In the genomic region with DNA sequence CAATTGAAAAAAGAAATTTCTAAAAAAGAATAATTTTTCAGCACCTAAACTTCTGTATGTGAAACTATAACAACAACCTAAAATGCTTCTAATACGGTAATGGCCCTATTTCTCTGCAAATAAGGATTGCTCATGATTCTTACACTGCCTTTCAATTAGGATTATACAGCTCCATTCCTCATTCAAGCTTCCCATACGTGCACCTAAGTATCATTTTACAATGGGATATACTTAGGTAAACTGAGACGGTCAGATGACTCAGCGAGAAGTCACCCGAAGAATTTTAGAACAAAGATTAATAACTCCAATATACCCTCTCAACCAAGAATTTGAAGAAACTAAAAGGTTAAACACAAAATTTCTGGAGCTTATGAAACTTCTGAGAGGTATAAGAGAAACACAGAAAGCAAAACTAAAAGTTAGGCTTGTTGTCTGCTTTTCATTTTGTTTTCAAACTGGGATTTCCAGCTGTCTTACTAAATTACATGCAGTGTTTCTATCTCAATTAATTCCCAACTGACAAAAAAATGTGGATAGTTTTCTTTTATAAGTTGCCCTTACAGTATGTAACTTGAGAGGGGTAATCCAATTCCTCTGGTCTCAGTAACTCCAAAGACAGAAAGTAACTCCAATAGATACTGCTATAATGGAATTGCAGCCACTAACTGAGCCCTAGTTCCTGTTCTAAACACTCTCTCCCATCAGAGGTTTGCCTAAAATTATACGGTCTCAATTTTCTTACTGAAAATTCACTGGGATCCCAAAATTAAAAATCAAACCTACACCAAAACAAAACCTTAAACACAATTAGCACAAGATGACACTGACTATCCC, we compare ENCODE assay signal across 8 cellular contexts. TPM values are rescaled to one million over a fixed set of nuclear protein-coding genes. Genes with fewer than 3 reads are reported as not detected.
DNase-seq lines count a peak whose midpoint lies in the region; ATAC-seq, FAIRE-seq and TF ChIP-seq lines count a peak whose summit lies in the region.
"Not testable (repeated sequence)": the region's sequence is repeated elsewhere in the genome, so short reads cannot be mapped to it uniquely, and the experiment has no call there.

No MANE protein-coding gene starts in this region.

- H3F3A ChIP-seq in PC-3 (ENCODE audit: low read length, unreplicated experiment); SK-N-SH (replicated peaks; ENCODE audit: insufficient read depth): not testable (repeated sequence)

- TF ChIP-seq CTCF in A549 (IDR thresholded peaks at IDR 0.05); KMS-11 (conservative IDR thresholded peaks at IDR 0.05; ENCODE audit: low read depth, low read length); PC-3 (conservative IDR thresholded peaks at IDR 0.05; ENCODE audit: low read depth, low read length); SK-N-SH (IDR thresholded peaks at IDR 0.05); GM12878 (IDR thresholded peaks at IDR 0.05 in 2 of 3, conservative IDR thresholded peaks at IDR 0.05 in 1 of 3; ENCODE audit: control insufficient read depth in 2 of 3, extremely low read depth in 1 of 3, insufficient read depth in 1 of 3, low read depth in 3 of 3, low read length in 3 of 3); osteoblast (IDR thresholded peaks at IDR 0.05; ENCODE audit: extremely low read depth, low read depth, low read length): not testable (repeated sequence)

- CTCF ChIA-PET in A549 (lab: Yijun Ruan, JAX); PC-3 (lab: Charles Lee); SK-N-SH (lab: Yijun Ruan, JAX); GM12878 (lab: Yijun Ruan, JAX): not testable (repeated sequence)

- intact Hi-C loops in PC-3 (cut with micrococcal nuclease); GM12878 (cut with micrococcal nuclease; ENCODE audit: unreplicated experiment); Right ventricle myocardium superior (cut with DNase I): not testable (repeated sequence)

- H3K4me1 ChIP-seq in A549; PC-3 (ENCODE audit: insufficient read depth, low read length); SK-N-SH (ENCODE audit: control insufficient read depth in 1 of 2, insufficient read depth in 2 of 2, low read depth in 1 of 2, low read length in 1 of 2); GM12878 (ENCODE audit: control insufficient read depth, insufficient read depth, low read length); osteoblast (ENCODE audit: insufficient read depth, low read length): not testable (repeated sequence)
- H3K4me1 ChIP-seq in KMS-11 (ENCODE audit: low read depth, poor library complexity, severe bottlenecking) = peaks cover 29% of the 10 kb centered on the region

- H3K27me3 ChIP-seq in KMS-11 (ENCODE audit: insufficient read depth, low read depth); PC-3 (ENCODE audit: low read length); SK-N-SH (ENCODE audit: insufficient read depth); GM12878 (replicated peaks in 1 of 2; ENCODE audit: control insufficient read depth in 2 of 2, insufficient read depth in 2 of 2, low read length in 1 of 2); osteoblast (ENCODE audit: insufficient read depth, low read length): not testable (repeated sequence)

- POLR2A ChIA-PET in A549 (lab: Yijun Ruan, JAX); PC-3 (lab: Charles Lee; ENCODE audit: unreplicated experiment); SK-N-SH (lab: Yijun Ruan, JAX); GM12878 (lab: Charles Lee): not testable (repeated sequence)

- WGBS in A549 (ENCODE audit: missing lambda C conversion rate) = 10% methylated on average over 6 of the region's 6 CpGs
- WGBS in SK-N-SH (ENCODE audit: low lambda C conversion rate) = 30% methylated on average over 6 of the region's 6 CpGs
- 56% methylated on average over 6 of the region's 6 CpGs for WGBS in GM12878 (ENCODE audit: insufficient coverage, insufficient replicate concordance, low lambda C conversion rate, missing lambda C conversion rate)

- not testable (repeated sequence) for H3K9ac ChIP-seq in KMS-11; GM12878 (ENCODE audit: control insufficient read depth, insufficient read depth, low read length)
- H3K9ac ChIP-seq in PC-3 (ENCODE audit: low read length) (0 out of 2 replicates have a peak overlapping the region, but pooled peaks have one; percentile 20), SK-N-SH (peak overlapping the region; percentile 28; the same call in 1 of the 2 replicates)

- H3K79me2 ChIP-seq in KMS-11 (ENCODE audit: insufficient read depth, low read depth) (peaks cover 42% of the 10 kb centered on the region; the same call in 1 of the 2 replicates), PC-3 (ENCODE audit: low read length) (peaks cover 35% of the 10 kb centered on the region), SK-N-SH (ENCODE audit: insufficient read depth) (peaks cover 25% of the 10 kb centered on the region), osteoblast (ENCODE audit: insufficient read depth, low read length) (peaks cover 20% of the 10 kb centered on the region)
- H3K79me2 ChIP-seq in GM12878 (ENCODE audit: control insufficient read depth, insufficient read depth, low read length) = not testable (repeated sequence)

- not testable (repeated sequence) for TF ChIP-seq POLR2A in A549 (IDR thresholded peaks at IDR 0.05; ENCODE audit: low read length); GM12878 (IDR thresholded peaks at IDR 0.05; ENCODE audit: low read depth, low read length)

- H3K4me2 ChIP-seq in A549 (peak overlapping the region; percentile 72), KMS-11 (peak overlapping the region; percentile 69), PC-3 (ENCODE audit: low read length) (peak overlapping the region; percentile 62), SK-N-SH (peak overlapping the region; percentile 44; the same call in 1 of the 2 replicates), GM12878 (ENCODE audit: control insufficient read depth, insufficient read depth) (peak overlapping the region; percentile 25; the same call in 1 of the 2 replicates), osteoblast (ENCODE audit: insufficient read depth, low read length) (peak overlapping the region; percentile 13)

- RAD21 ChIA-PET in GM12878 (lab: Charles Lee; ENCODE audit: unreplicated experiment) = not testable (repeated sequence)

- not testable (repeated sequence) for H3K36me3 ChIP-seq in KMS-11 (ENCODE audit: insufficient read depth); PC-3 (ENCODE audit: low read depth, low read length); SK-N-SH (replicated peaks in 1 of 2; ENCODE audit: control insufficient read depth in 1 of 2, insufficient read depth in 2 of 2, low read length in 1 of 2); GM12878 (ENCODE audit: control insufficient read depth in 2 of 2, insufficient read depth in 2 of 2, low read length in 1 of 2); osteoblast (ENCODE audit: insufficient read depth, low read length)

- not testable (repeated sequence) for H3K4me3 ChIP-seq in A549; KMS-11 (IDR thresholded peaks at IDR 0.05; ENCODE audit: insufficient read depth, low read depth, low read length); SK-N-SH (ENCODE audit: low read depth in 2 of 2, low read length in 1 of 2); GM12878; osteoblast (ENCODE audit: insufficient read depth, low read length)
- peak overlapping the region; percentile 43 for H3K4me3 ChIP-seq in PC-3 (ENCODE audit: low read length)

- H3K9me2 ChIP-seq in PC-3 (replicated peaks; ENCODE audit: low read length); SK-N-SH: not testable (repeated sequence)

- H3K27ac ChIP-seq in A549 = peak overlapping the region; percentile 47 to 56; a peak in 4 of 6 replicates
- peak overlapping the region; percentile 40; the same call in 1 of the 2 replicates for H3K27ac ChIP-seq in KMS-11
- H3K27ac ChIP-seq in PC-3 (ENCODE audit: low read length) = peak overlapping the region; percentile 62
- H3K27ac ChIP-seq in SK-N-SH (ENCODE audit: low read depth in 2 of 2, low read length in 1 of 2); GM12878 (ENCODE audit: control insufficient read depth, insufficient read depth); osteoblast (ENCODE audit: low read depth, low read length): not testable (repeated sequence)

- not testable (repeated sequence) for TF ChIP-seq RAD21 in A549 (conservative IDR thresholded peaks at IDR 0.05 in 1 of 2, IDR thresholded peaks at IDR 0.05 in 1 of 2); SK-N-SH (IDR thresholded peaks at IDR 0.05; ENCODE audit: low read length); GM12878 (IDR thresholded peaks at IDR 0.05; ENCODE audit: insufficient read depth, low read depth, low read length)

- H4K20me1 ChIP-seq in KMS-11 (ENCODE audit: insufficient read depth); PC-3 (ENCODE audit: low read length); SK-N-SH (ENCODE audit: insufficient read depth); GM12878 (ENCODE audit: control insufficient read depth, insufficient read depth); osteoblast (ENCODE audit: insufficient read depth, low read length): not testable (repeated sequence)

- not testable (repeated sequence) for BruUV-seq in PC-3 (replicated peaks; lab: Mats Ljungman, UMichigan); GM12878 (replicated peaks; lab: Mats Ljungman, UMichigan)

- ATAC-seq in A549 (peak; percentile 62 to 67; a peak in 4 of 6 replicates), GM19324 (IDR thresholded peaks at IDR 0.05; ENCODE audit: low FRiP score, unreplicated experiment) (peak; percentile 36), PC-3 (peak; percentile 87), GM12878 (peak; percentile 47; the same call in 2 of the 3 replicates), Right ventricle myocardium superior (ENCODE audit: poor library complexity) (peak; percentile 38)

- in situ Hi-C loops in GM12878 (cut with MboI) = not testable (repeated sequence)

- not testable (repeated sequence) for DNase-seq in A549 (ENCODE audit: low read depth in 1 of 2, low spot score in 1 of 2); SK-N-SH; GM12878 (ENCODE audit: low read depth, low spot score); Right ventricle myocardium superior; osteoblast (ENCODE audit: insufficient read length, low spot score, missing footprints)
- peak; percentile 17 for DNase-seq in PC-3

- H3K9me3 ChIP-seq in A549; PC-3 (ENCODE audit: low read length); SK-N-SH; GM12878 (replicated peaks; ENCODE audit: control insufficient read depth, insufficient read depth, low read length); osteoblast (ENCODE audit: low read depth, low read length): not testable (repeated sequence)

- TF ChIP-seq EP300 in A549 (IDR thresholded peaks at IDR 0.05); SK-N-SH (IDR thresholded peaks at IDR 0.05; ENCODE audit: borderline replicate concordance in 1 of 2, low read depth in 1 of 2, low read length in 1 of 2); GM12878 (IDR thresholded peaks at IDR 0.05; ENCODE audit: borderline replicate concordance in 1 of 2, control insufficient read depth in 1 of 2, low read depth in 2 of 2, low read length in 2 of 2): not testable (repeated sequence)

- not testable (repeated sequence) for FAIRE-seq in A549 (lab: Jason Lieb, UNC); GM12878 (lab: Jason Lieb, UNC)

- not testable (repeated sequence) for H2AFZ ChIP-seq in KMS-11 (ENCODE audit: low read depth); PC-3 (ENCODE audit: low read length); SK-N-SH (ENCODE audit: low read depth); GM12878 (ENCODE audit: control insufficient read depth, low read depth, low read length); osteoblast (ENCODE audit: low read length)

- SMC1A ChIA-PET in GM12878 (lab: Charles Lee; ENCODE audit: uncharacterized antibody, unreplicated experiment) = not testable (repeated sequence)

RNA-seq across cellular contexts. Expression of a gene that starts 10.7 kb away (rescaled TPM):
- 18.4 and 18.8 TPM in 2 replicates for polyA plus RNA-seq in A549 (2011; rRNA removed)
- polyA plus RNA-seq in A549 (2012; cell fraction: cytosol; rRNA removed) = 3.8 and 4.3 TPM in 2 replicates
- polyA plus RNA-seq in A549 (2012; cell fraction: nucleus; rRNA removed) = 4.0 and 6.1 TPM in 2 replicates
- 8.5 to 9.3 TPM (median 9.2 TPM) in 3 replicates for polyA plus RNA-seq in A549 (2017; fragmentation: RNase III; extraction: RNeasy Plus Mini Kit Qiagen cat#74134 plus additional on column Dnase treatment)
- polyA minus RNA-seq in A549 (2011; rRNA and poly(A)+ RNA removed) = 10.3 and 11.9 TPM in 2 replicates
- total RNA-seq in PC-3 (2014; rRNA removed) = 15.2 and 15.9 TPM in 2 replicates
- 4.8 and 6.1 TPM in 2 replicates for polyA plus RNA-seq in SK-N-SH (2012; rRNA removed)
- polyA plus RNA-seq in SK-N-SH (2012; cell fraction: cytosol; rRNA removed) = 5.0 and 5.2 TPM in 2 replicates
- 8.0 and 15.4 TPM in 2 replicates for polyA plus RNA-seq in SK-N-SH (2012; cell fraction: nucleus; rRNA removed)
- 61.1 and 64.9 TPM in 2 replicates for total RNA-seq in GM12878 (2013; cell fraction: nucleolus; rRNA removed)
- 13.0 and 13.8 TPM in 2 replicates for total RNA-seq in GM12878 (2014; rRNA removed)
- total RNA-seq in GM12878 (2014; rRNA removed; fragmentation: Illumina TruSeq; extraction: Trizol) = 15.3 and 16.3 TPM in 2 replicates
- total RNA-seq in GM12878 (2021) = 11.6 and 12.8 TPM in 2 replicates
- polyA plus RNA-seq in GM12878 (2011; ENCODE audit: low read depth) = 5.8 TPM
- polyA plus RNA-seq in GM12878 (2011; rRNA removed) = 22.0 and 24.8 TPM in 2 replicates
- 8.2 and 11.5 TPM in 2 replicates for polyA plus RNA-seq in GM12878 (2011; cell fraction: cytosol; rRNA removed)
- 16.0 and 18.2 TPM in 2 replicates for polyA plus RNA-seq in GM12878 (2011; cell fraction: nucleus; rRNA removed)
- polyA plus RNA-seq in GM12878 (2012) = 8.0 and 8.1 TPM in 2 replicates
- 15.5 and 18.3 TPM in 2 replicates for polyA plus RNA-seq in GM12878 (2014; fragmentation: Illumina TruSeq; extraction: Trizol)
- 1 to 10 TPM; 3.4 to 5.4 TPM for polyA plus RNA-seq in GM12878 (2014; fragmentation: Nextera tagmentation; extraction: Ambion mirVana)
- 10.3 and 11.0 TPM in 2 replicates for polyA plus RNA-seq in GM12878 (2014; rRNA removed)
- 10 to 100 TPM; 12.5 to 12.9 TPM for polyA plus RNA-seq in GM12878 (2016; fragmentation: Nextera tagmentation; extraction: Ambion mirVana)
- 11.4 and 19.3 TPM in 2 replicates for polyA minus RNA-seq in GM12878 (2011; rRNA and poly(A)+ RNA removed)
- 3.5 and 3.7 TPM in 2 replicates for polyA minus RNA-seq in GM12878 (2011; cell fraction: cytosol; rRNA and poly(A)+ RNA removed)
- polyA minus RNA-seq in GM12878 (2011; cell fraction: nucleus; rRNA and poly(A)+ RNA removed) = 5.3 and 11.2 TPM in 2 replicates
- 46.5 TPM for total RNA-seq in Right ventricle myocardium superior
- total RNA-seq in osteoblast = 23.2 and 25.6 TPM in 2 replicates

RNA-seq across cellular contexts. Expression of a gene that starts 10.8 kb away (rescaled TPM):
- polyA plus RNA-seq in A549 (2011; rRNA removed) = 58.3 and 65.0 TPM in 2 replicates
- polyA plus RNA-seq in A549 (2012; cell fraction: cytosol; rRNA removed) = 29.7 and 30.5 TPM in 2 replicates
- polyA plus RNA-seq in A549 (2012; cell fraction: nucleus; rRNA removed) = 21.2 and 28.0 TPM in 2 replicates
- 26.9 to 29.5 TPM (median 28.1 TPM) in 3 replicates for polyA plus RNA-seq in A549 (2017; fragmentation: RNase III; extraction: RNeasy Plus Mini Kit Qiagen cat#74134 plus additional on column Dnase treatment)
- 58.5 and 59.1 TPM in 2 replicates for polyA minus RNA-seq in A549 (2011; rRNA and poly(A)+ RNA removed)
- total RNA-seq in PC-3 (2014; rRNA removed) = 35.8 and 41.5 TPM in 2 replicates
- 34.1 and 40.9 TPM in 2 replicates for polyA plus RNA-seq in SK-N-SH (2012; rRNA removed)
- polyA plus RNA-seq in SK-N-SH (2012; cell fraction: cytosol; rRNA removed) = 32.1 and 36.1 TPM in 2 replicates
- 51.9 and 53.9 TPM in 2 replicates for polyA plus RNA-seq in SK-N-SH (2012; cell fraction: nucleus; rRNA removed)
- 45.6 and 46.6 TPM in 2 replicates for total RNA-seq in GM12878 (2013; cell fraction: nucleolus; rRNA removed)
- total RNA-seq in GM12878 (2014; rRNA removed) = 30.8 and 32.0 TPM in 2 replicates
- total RNA-seq in GM12878 (2014; rRNA removed; fragmentation: Illumina TruSeq; extraction: Trizol) = 34.8 and 35.1 TPM in 2 replicates
- total RNA-seq in GM12878 (2021) = 32.9 and 34.5 TPM in 2 replicates
- 19.8 TPM for polyA plus RNA-seq in GM12878 (2011; ENCODE audit: low read depth)
- 40.4 and 41.3 TPM in 2 replicates for polyA plus RNA-seq in GM12878 (2011; rRNA removed)
- polyA plus RNA-seq in GM12878 (2011; cell fraction: cytosol; rRNA removed) = 44.5 and 46.2 TPM in 2 replicates
- 44.5 and 53.1 TPM in 2 replicates for polyA plus RNA-seq in GM12878 (2011; cell fraction: nucleus; rRNA removed)
- 19.4 and 23.7 TPM in 2 replicates for polyA plus RNA-seq in GM12878 (2012)
- 40.9 and 45.7 TPM in 2 replicates for polyA plus RNA-seq in GM12878 (2014; fragmentation: Illumina TruSeq; extraction: Trizol)
- polyA plus RNA-seq in GM12878 (2014; fragmentation: Nextera tagmentation; extraction: Ambion mirVana) = 10 to 100 TPM; 13.0 to 21.1 TPM
- polyA plus RNA-seq in GM12878 (2014; rRNA removed) = 29.7 and 31.1 TPM in 2 replicates
- 10 to 100 TPM; 44.0 to 44.8 TPM for polyA plus RNA-seq in GM12878 (2016; fragmentation: Nextera tagmentation; extraction: Ambion mirVana)
- 52.4 and 74.0 TPM in 2 replicates for polyA minus RNA-seq in GM12878 (2011; rRNA and poly(A)+ RNA removed)
- polyA minus RNA-seq in GM12878 (2011; cell fraction: cytosol; rRNA and poly(A)+ RNA removed) = 17.6 and 20.1 TPM in 2 replicates
- polyA minus RNA-seq in GM12878 (2011; cell fraction: nucleus; rRNA and poly(A)+ RNA removed) = 21.4 and 34.1 TPM in 2 replicates
- 12.2 TPM for total RNA-seq in Right ventricle myocardium superior
- total RNA-seq in osteoblast = 54.3 and 63.1 TPM in 2 replicates

RNA-seq across cellular contexts. Expression of a gene that starts 32.2 kb away (rescaled TPM):
- polyA plus RNA-seq in A549 (2011; rRNA removed) (6.7 and 9.0 TPM in 2 replicates), A549 (2017; fragmentation: RNase III; extraction: RNeasy Plus Mini Kit Qiagen cat#74134 plus additional on column Dnase treatment) (4.6 to 5.7 TPM (median 4.9 TPM) in 3 replicates), SK-N-SH (2012; rRNA removed) (7.8 and 8.1 TPM in 2 replicates), GM12878 (2011; rRNA removed) (3.0 and 4.4 TPM in 2 replicates), GM12878 (2014; fragmentation: Illumina TruSeq; extraction: Trizol) (3.3 and 4.4 TPM in 2 replicates), GM12878 (2014; fragmentation: Nextera tagmentation; extraction: Ambion mirVana) (1 to 10 TPM; 1.2 to 2.6 TPM), GM12878 (2014; rRNA removed) (4.7 and 6.3 TPM in 2 replicates), GM12878 (2016; fragmentation: Nextera tagmentation; extraction: Ambion mirVana) (1 to 10 TPM; 3.2 to 4.1 TPM)
- polyA plus RNA-seq in A549 (2012; cell fraction: cytosol; rRNA removed) = 4.6 and 5.1 TPM in 2 replicates
- polyA plus RNA-seq in A549 (2012; cell fraction: nucleus; rRNA removed) = 9.4 and 11.2 TPM in 2 replicates
- 5.2 and 6.7 TPM in 2 replicates for polyA minus RNA-seq in A549 (2011; rRNA and poly(A)+ RNA removed)
- total RNA-seq in PC-3 (2014; rRNA removed) (2.4 and 3.0 TPM in 2 replicates), GM12878 (2014; rRNA removed) (3.8 and 5.1 TPM in 2 replicates), GM12878 (2014; rRNA removed; fragmentation: Illumina TruSeq; extraction: Trizol) (2.8 and 2.9 TPM in 2 replicates), GM12878 (2021) (3.1 and 4.3 TPM in 2 replicates), Right ventricle myocardium superior (2.9 TPM), osteoblast (1.8 and 4.0 TPM in 2 replicates)
- polyA plus RNA-seq in SK-N-SH (2012; cell fraction: cytosol; rRNA removed) = 4.3 and 5.9 TPM in 2 replicates
- 20.7 and 25.9 TPM in 2 replicates for polyA plus RNA-seq in SK-N-SH (2012; cell fraction: nucleus; rRNA removed)
- total RNA-seq in GM12878 (2013; cell fraction: nucleolus; rRNA removed) = 2.3 and 2.5 TPM in 2 replicates
- polyA plus RNA-seq in GM12878 (2011; ENCODE audit: low read depth) = 1.6 TPM
- polyA plus RNA-seq in GM12878 (2011; cell fraction: cytosol; rRNA removed) = 4.0 and 4.6 TPM in 2 replicates
- 14.7 and 17.2 TPM in 2 replicates for polyA plus RNA-seq in GM12878 (2011; cell fraction: nucleus; rRNA removed)
- polyA plus RNA-seq in GM12878 (2012) = 3.1 and 3.5 TPM in 2 replicates
- 0.88 and 2.1 TPM in 2 replicates for polyA minus RNA-seq in GM12878 (2011; rRNA and poly(A)+ RNA removed)
- 1.1 TPM in 1 of 2 replicates, not detected in the other for polyA minus RNA-seq in GM12878 (2011; cell fraction: cytosol; rRNA and poly(A)+ RNA removed)
- polyA minus RNA-seq in GM12878 (2011; cell fraction: nucleus; rRNA and poly(A)+ RNA removed) = 1.1 and 3.0 TPM in 2 replicates

RNA-seq across cellular contexts. Expression of a gene that starts 45.7 kb away (rescaled TPM):
- polyA plus RNA-seq in A549 (2011; rRNA removed) (15.5 and 25.4 TPM in 2 replicates), A549 (2017; fragmentation: RNase III; extraction: RNeasy Plus Mini Kit Qiagen cat#74134 plus additional on column Dnase treatment) (18.6 to 23.2 TPM (median 22.7 TPM) in 3 replicates), SK-N-SH (2012; rRNA removed) (35.5 and 39.1 TPM in 2 replicates), GM12878 (2011; rRNA removed) (7.0 and 11.1 TPM in 2 replicates), GM12878 (2014; fragmentation: Illumina TruSeq; extraction: Trizol) (11.8 and 14.9 TPM in 2 replicates), GM12878 (2014; fragmentation: Nextera tagmentation; extraction: Ambion mirVana) (1 to 10 TPM in 1 of 2 experiments, under 1 TPM in 1; 0.85 to 1.6 TPM), GM12878 (2014; rRNA removed) (11.5 and 12.1 TPM in 2 replicates), GM12878 (2016; fragmentation: Nextera tagmentation; extraction: Ambion mirVana) (10 to 100 TPM; 11.4 to 13.4 TPM)
- 11.2 and 14.0 TPM in 2 replicates for polyA plus RNA-seq in A549 (2012; cell fraction: cytosol; rRNA removed)
- polyA plus RNA-seq in A549 (2012; cell fraction: nucleus; rRNA removed) = 29.4 and 40.2 TPM in 2 replicates
- 19.2 and 20.9 TPM in 2 replicates for polyA minus RNA-seq in A549 (2011; rRNA and poly(A)+ RNA removed)
- total RNA-seq in PC-3 (2014; rRNA removed) (25.2 and 27.2 TPM in 2 replicates), GM12878 (2014; rRNA removed) (8.1 and 8.4 TPM in 2 replicates), GM12878 (2014; rRNA removed; fragmentation: Illumina TruSeq; extraction: Trizol) (4.5 and 5.3 TPM in 2 replicates), GM12878 (2021) (9.7 and 10.1 TPM in 2 replicates), Right ventricle myocardium superior (13.2 TPM), osteoblast (15.2 and 17.4 TPM in 2 replicates)
- polyA plus RNA-seq in SK-N-SH (2012; cell fraction: cytosol; rRNA removed) = 16.1 and 18.8 TPM in 2 replicates
- polyA plus RNA-seq in SK-N-SH (2012; cell fraction: nucleus; rRNA removed) = 157 and 192 TPM in 2 replicates
- 22.8 and 27.5 TPM in 2 replicates for total RNA-seq in GM12878 (2013; cell fraction: nucleolus; rRNA removed)
- 11.7 TPM for polyA plus RNA-seq in GM12878 (2011; ENCODE audit: low read depth)
- 14.7 and 19.6 TPM in 2 replicates for polyA plus RNA-seq in GM12878 (2011; cell fraction: cytosol; rRNA removed)
- 43.0 and 45.5 TPM in 2 replicates for polyA plus RNA-seq in GM12878 (2011; cell fraction: nucleus; rRNA removed)
- 14.7 and 15.2 TPM in 2 replicates for polyA plus RNA-seq in GM12878 (2012)
- polyA minus RNA-seq in GM12878 (2011; rRNA and poly(A)+ RNA removed) = 7.8 and 11.5 TPM in 2 replicates
- polyA minus RNA-seq in GM12878 (2011; cell fraction: cytosol; rRNA and poly(A)+ RNA removed) = 5.3 and 6.1 TPM in 2 replicates
- polyA minus RNA-seq in GM12878 (2011; cell fraction: nucleus; rRNA and poly(A)+ RNA removed) = 9.1 and 15.8 TPM in 2 replicates

Comparison
In these comparisons a context has a peak if more than half of its experiments do, and no peak if none do; other contexts are left out.
1. ATAC-seq: peak in every context shown above with its lines; median percentile 87 in PC-3; 64 in A549; 47 in GM12878; 38 in Right ventricle myocardium superior; 36 in GM19324.
2. H3K4me2 ChIP-seq: peak in every context shown above with its lines; median percentile 72 in A549; 69 in KMS-11; 62 in PC-3; 44 in SK-N-SH; 25 in GM12878; 13 in osteoblast.